ENCODE assay signal across 8 cellular contexts in the genomic region with DNA sequence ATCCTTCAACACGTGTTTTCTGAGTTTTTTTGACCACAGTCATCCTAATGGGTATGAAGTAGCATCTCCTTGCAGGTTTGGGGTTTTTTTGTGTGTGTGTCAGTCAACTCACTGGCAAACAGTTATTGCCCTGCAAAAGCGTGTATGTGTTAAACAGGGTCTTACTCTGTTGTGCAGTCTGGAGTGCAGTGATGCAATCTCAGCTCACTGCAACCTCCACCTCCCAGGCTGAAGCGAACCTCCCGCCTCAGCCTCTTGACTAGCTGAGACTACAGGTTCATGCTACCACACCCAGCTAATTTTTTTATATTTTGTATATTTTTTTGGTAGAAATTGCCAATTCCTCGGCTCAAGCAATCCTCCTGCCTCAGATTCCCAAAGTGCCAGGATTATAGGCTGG.
"Had no signal": no experiment of that assay in that cellular context is flagged by ENCODE, and none has a peak within 500 bp of the region (broad histone marks: within the 10 kb centered on the region; RNA-seq: fewer than 3 reads in every experiment).

No MANE protein-coding gene starts in this region.

- H3K4me3 ChIP-seq: GM23248 had no signal

- DNase-seq: GM23248, GOT3, H9, HCEC 1CT, IMR-90, KBM-7 had no signal

- H2AFZ ChIP-seq: GM23248 had no signal

- H3K9ac ChIP-seq: GM23248, KMS-11 had no signal

- H3K27ac ChIP-seq: GM23248, HL-60, KMS-11 had no signal

- H3K9me3 Mint-ChIP-seq: H9 had no signal

- H3K27ac Mint-ChIP-seq: H9 had no signal

- H3K4me2 ChIP-seq: KMS-11 had no signal
